In genomic region chr1:223711838-223712183, GRCh38 we compare ENCODE assay signal across 9 cellular contexts. TPM values are rescaled to one million over a fixed set of nuclear protein-coding genes. Genes with fewer than 3 reads are reported as not detected.
DNase-seq lines count a peak whose midpoint lies in the region; ATAC-seq and TF ChIP-seq lines count a peak whose summit lies in the region.
"Had no signal": no experiment of that assay in that cellular context is flagged by ENCODE, and none has a peak within 500 bp of the region (broad histone marks: within the 10 kb centered on the region; RNA-seq: fewer than 3 reads in every experiment).

No MANE protein-coding gene starts in this region.

- H3K27me3 ChIP-seq in psoas muscle (ENCODE audit: insufficient read depth in 3 of 3, low read length in 2 of 3): no peaks in the 10 kb centered on the region

- H3K9me3 ChIP-seq in psoas muscle: no peaks in the 10 kb centered on the region

- TF ChIP-seq CTCF in GM12875 (IDR thresholded peaks at IDR 0.05; ENCODE audit: borderline replicate concordance, insufficient read depth, low read depth, low read length) (no peak), VCaP (conservative IDR thresholded peaks at IDR 0.05) (no peak), fibroblast of the aortic adventitia (IDR thresholded peaks at IDR 0.05; ENCODE audit: insufficient read depth, low read length) (no peak), psoas muscle (IDR thresholded peaks at IDR 0.05) (no peak)

- peaks cover 0 to 4% of the 10 kb centered on the region in 2 donors for H3K36me3 ChIP-seq in psoas muscle (ENCODE audit: insufficient read depth in 1 of 2, low read depth in 1 of 2)

- DNase-seq in fibroblast of the aortic adventitia (ENCODE audit: low read depth): no peak
- DNase-seq in psoas muscle: no peak
- no peak for DNase-seq in left lobe of liver (ENCODE audit: low spot score)
- no peak for DNase-seq in activated CD8-positive, alpha-beta memory T cell treated with anti-CD3 and anti-CD28 coated beads, Interleukin-2, amount 50 U/mL, for 4 hours

- peak overlapping the region; percentile 84; the same call in 1 of the 2 replicates for H3K27ac ChIP-seq in VCaP
- peak overlapping the region; percentile 96 for H3K27ac ChIP-seq in psoas muscle

- 52 to 57% (median 53%) methylated on average over 11 of the region's 11 CpGs for WGBS in psoas muscle, 3 donors

- H3K4me1 ChIP-seq in psoas muscle: peaks cover 53% of the 10 kb centered on the region

- ATAC-seq in psoas muscle: peak in 2 of 4 donors; percentile 1 to 25
- ATAC-seq in left lobe of liver: no peak
- no peak for ATAC-seq in GM21367 (IDR thresholded peaks at IDR 0.05; ENCODE audit: unreplicated experiment)
- ATAC-seq in GM21390 (IDR thresholded peaks at IDR 0.05; ENCODE audit: unreplicated experiment): no peak

- intact Hi-C loops in psoas muscle (cut with DNase I): loop anchor here in 1 of 2 donors (1.0 kb wide), 1 partner anchor 37 kb away; no protein-coding TSS in a partner anchor

- H3K4me3 ChIP-seq in GM12875 (ENCODE audit: low read depth, low read length) (peak overlapping the region; percentile 62), fibroblast of the aortic adventitia (ENCODE audit: low read depth, low read length) (peak overlapping the region; percentile 47), psoas muscle (peak overlapping the region; percentile 89)

RNA-seq across cellular contexts. Expression of gene CAPN2, which starts 0.5 kb away (rescaled TPM):
- 456 and 481 TPM in 2 replicates for total RNA-seq in fibroblast of the aortic adventitia (ENCODE audit: low replicate concordance)
- total RNA-seq in psoas muscle: 100 to 1,000 TPM in 3 of 4 donors, 10 to 100 TPM in 1; 77.1 to 151 (median 105) TPM
- polyA plus RNA-seq in psoas muscle: 100 to 1,000 TPM in 1 of 3 donors, 10 to 100 TPM in 2; 47.6 to 157 (median 73.2) TPM
- 25.1 TPM for total RNA-seq in left lobe of liver

RNA-seq across cellular contexts. Expression of gene CAPN8, which starts 46.3 kb away (rescaled TPM):
- total RNA-seq in fibroblast of the aortic adventitia (ENCODE audit: low replicate concordance) (not detected in 2 replicates), psoas muscle (1 to 10 TPM in 2 of 4 donors, under 1 TPM in 1, not detected in 1; 0.78 to 5.4 (median 2.1) TPM), left lobe of liver (0.33 TPM)
- under 1 TPM in 2 of 3 donors, not detected in 1; 0.04 to 0.09 TPM for polyA plus RNA-seq in psoas muscle
- total RNA-seq: pulmonary artery endothelial cell had no signal
